In the genomic region with DNA sequence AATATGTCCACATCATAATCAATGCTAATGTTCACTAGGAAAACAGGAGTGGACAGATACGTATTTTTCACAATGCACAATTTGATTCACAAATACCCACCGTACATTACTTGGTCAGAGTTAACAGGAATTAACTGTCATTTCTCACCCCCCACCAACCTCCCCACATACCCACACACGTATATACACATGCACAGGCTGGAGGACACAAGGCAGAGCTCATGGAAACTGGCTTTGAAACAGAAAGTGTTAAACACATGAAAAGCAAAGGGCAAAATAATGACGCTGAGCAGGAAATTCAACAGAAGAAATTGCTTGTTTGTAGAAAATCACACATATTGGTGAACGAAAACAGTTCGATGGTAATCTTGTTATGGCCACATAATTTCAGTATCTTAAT, we compare ENCODE assay signal across 21 cellular contexts.
DNase-seq lines count a peak whose midpoint lies in the region; ATAC-seq, FAIRE-seq and TF ChIP-seq lines count a peak whose summit lies in the region.
"Had no signal": no experiment of that assay in that cellular context is flagged by ENCODE, and none has a peak within 500 bp of the region (broad histone marks: within the 10 kb centered on the region; RNA-seq: fewer than 3 reads in every experiment).

No MANE protein-coding gene starts in this region.

- intact Hi-C loops in left lung (cut with DNase I) = no loop called here

- peaks cover 4% of the 10 kb centered on the region for H3K36me3 Mint-ChIP-seq in activated naive CD8-positive, alpha-beta T cell treated with anti-CD3 and anti-CD28 coated beads, Interleukin-2, amount 10 ng/mL, durations not matched to agents 7 days and 5 days

- H3K4me3 ChIP-seq in left lung = no peak overlapping the region
- H3K4me3 ChIP-seq: cardiac muscle cell, lung, MG63, right atrium auricular region had no signal

- POLR2A ChIA-PET in activated naive CD8-positive, alpha-beta T cell treated with anti-CD3 and anti-CD28 coated beads, Interleukin-2, amount 10 ng/mL, durations not matched to agents 7 days and 5 days (lab: Charles Lee) = no interaction called here

- DNase-seq in NCI-H2107 treated with DMSO at 0.1 percent for 48 hours (lab: John Stamatoyannopoulos, UW; ENCODE audit: unreplicated experiment) (peak; percentile 33), NCI-H2107 (lab: John Stamatoyannopoulos, UW) (no peak), D721Med (ENCODE audit: insufficient read length, low spot score) (no peak), left lung (no peak), ureter (ENCODE audit: low spot score) (no peak)
- no peak for DNase-seq in activated naive CD8-positive, alpha-beta T cell treated with anti-CD3 and anti-CD28 coated beads, Interleukin-2, amount 10 ng/mL, durations not matched to agents 7 days and 5 days
- DNase-seq: activated CD8-positive, alpha-beta memory T cell treated with anti-CD3 and anti-CD28 coated beads, Interleukin-2, amount 50 U/mL, for 48 hours; activated gamma-delta T cell; Caco-2; erythroblast; foreskin melanocyte; IMR-90; MG63; NCI-H1694 had no signal

- FAIRE-seq in D721Med (lab: Jason Lieb, UNC) = peak; percentile 32
- FAIRE-seq: keratinocyte, TTC549 had no signal

- no peak for TF ChIP-seq CTCF in D721Med (IDR thresholded peaks at IDR 0.05; ENCODE audit: insufficient read depth, missing control alignments)
- TF ChIP-seq CTCF in left lung (IDR thresholded peaks at IDR 0.05) = no peak

- peaks cover 4% of the 10 kb centered on the region for H3K9me3 Mint-ChIP-seq in activated naive CD8-positive, alpha-beta T cell treated with anti-CD3 and anti-CD28 coated beads, Interleukin-2, amount 10 ng/mL, durations not matched to agents 7 days and 5 days

- H3K4me1 Mint-ChIP-seq in activated naive CD8-positive, alpha-beta T cell treated with anti-CD3 and anti-CD28 coated beads, Interleukin-2, amount 10 ng/mL, durations not matched to agents 7 days and 5 days = peaks cover 3% of the 10 kb centered on the region

- H3K9me3 ChIP-seq in left lung = no peaks in the 10 kb centered on the region
- H3K9me3 ChIP-seq: Caco-2, MG63, right atrium auricular region had no signal

- no peaks in the 10 kb centered on the region for H3K27me3 ChIP-seq in left lung
- H3K27me3 ChIP-seq: cardiac muscle cell, MG63, right atrium auricular region had no signal

- no peaks in the 10 kb centered on the region for H3K27me3 Mint-ChIP-seq in activated naive CD8-positive, alpha-beta T cell treated with anti-CD3 and anti-CD28 coated beads, Interleukin-2, amount 10 ng/mL, durations not matched to agents 7 days and 5 days

- H3K27ac ChIP-seq in left lung = no peak overlapping the region
- H3K27ac ChIP-seq: cardiac muscle cell, right atrium auricular region had no signal

- ATAC-seq in activated naive CD8-positive, alpha-beta T cell treated with anti-CD3 and anti-CD28 coated beads, Interleukin-2, amount 10 ng/mL, durations not matched to agents 7 days and 5 days (ENCODE audit: low read depth) = peak; percentile 56
- ATAC-seq in left lung (peak; percentile 35), GM21786 (IDR thresholded peaks at IDR 0.05; ENCODE audit: unreplicated experiment) (no peak), HG03432 (IDR thresholded peaks at IDR 0.05; ENCODE audit: unreplicated experiment) (no peak)

- H3K4me1 ChIP-seq in left lung = no peaks in the 10 kb centered on the region
- H3K4me1 ChIP-seq: Caco-2, right atrium auricular region had no signal

- H3K36me3 ChIP-seq in left lung = no peaks in the 10 kb centered on the region
- H3K36me3 ChIP-seq: cardiac muscle cell, right atrium auricular region had no signal

- H3K27ac Mint-ChIP-seq in activated naive CD8-positive, alpha-beta T cell treated with anti-CD3 and anti-CD28 coated beads, Interleukin-2, amount 10 ng/mL, durations not matched to agents 7 days and 5 days = no peak overlapping the region

- H3K4me3 Mint-ChIP-seq in activated naive CD8-positive, alpha-beta T cell treated with anti-CD3 and anti-CD28 coated beads, Interleukin-2, amount 10 ng/mL, durations not matched to agents 7 days and 5 days = peak overlapping the region; percentile 28

Comparison
In these comparisons a context has a peak if more than half of its experiments do, and no peak if none do; other contexts are left out.
1. ATAC-seq: peak in activated naive CD8-positive, alpha-beta T cell treated with anti-CD3 and anti-CD28 coated beads, Interleukin-2, amount 10 ng/mL, durations not matched to agents 7 days and 5 days (single experiment) and left lung (single experiment); none in GM21786 (single experiment) and HG03432 (single experiment).